In the genomic region with DNA sequence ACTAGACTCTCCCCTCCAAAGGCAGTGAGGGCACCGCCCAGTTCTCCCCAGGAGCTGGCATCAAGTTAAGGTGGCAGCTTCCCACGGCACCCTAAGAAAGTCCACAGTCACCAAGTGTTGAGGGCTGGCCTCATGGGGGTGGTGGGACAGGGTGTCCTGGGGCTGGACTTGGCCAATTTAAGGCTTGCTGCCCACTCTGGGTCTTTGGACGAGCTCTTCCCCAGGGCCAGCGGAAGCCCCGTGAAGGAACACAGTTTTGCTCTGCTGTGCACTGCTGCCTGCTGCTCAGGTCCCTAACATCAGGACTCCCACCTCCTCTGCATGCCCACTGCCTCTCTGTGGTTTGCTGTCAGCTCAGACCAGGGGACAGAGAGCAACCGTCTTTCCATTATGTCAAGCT, we compare ENCODE assay signal across 31 cellular contexts. TPM values are rescaled to one million over a fixed set of nuclear protein-coding genes. Genes with fewer than 3 reads are reported as not detected.
"Had no signal": no experiment of that assay in that cellular context is flagged by ENCODE, and none has a peak within 500 bp of the region (broad histone marks: within the 10 kb centered on the region; RNA-seq: fewer than 3 reads in every experiment).

No MANE protein-coding gene starts in this region.

- H3K79me2 ChIP-seq: hepatocyte, parathyroid adenoma had no signal

- H3K4me1 ChIP-seq: colonic mucosa, foreskin keratinocyte, gastroesophageal sphincter, lower lobe of right lung, parathyroid adenoma, stomach had no signal

- H3K9ac ChIP-seq: parathyroid adenoma had no signal

- H3K36me3 Mint-ChIP-seq: natural killer cell; stimulated activated effector memory CD8-positive, alpha-beta T cell treated with anti-CD3 and anti-CD28 coated beads, Interleukin-12 subunit alpha, Interleukin-12 subunit beta, amount 100 ng/mL, for 72 hours had no signal

- H3K36me3 ChIP-seq: colonic mucosa, esophagus muscularis mucosa, gastroesophageal sphincter, heart left ventricle, left ventricle myocardium inferior, lower lobe of right lung, stomach, thyroid gland had no signal

- H3K27ac Mint-ChIP-seq: dendritic cell treated with granulocyte-macrophage colony-stimulating factor and Interleukin-4, amounts not matched to agents 40 ng/mL and 50 ng/mL, for 4 days; endodermal cell; natural killer cell; stimulated activated effector memory CD8-positive, alpha-beta T cell treated with anti-CD3 and anti-CD28 coated beads, Interleukin-12 subunit alpha, Interleukin-12 subunit beta, amount 100 ng/mL, for 72 hours had no signal

- H3K9me3 Mint-ChIP-seq: dendritic cell treated with granulocyte-macrophage colony-stimulating factor and Interleukin-4, amounts not matched to agents 40 ng/mL and 50 ng/mL, for 4 days; endodermal cell; natural killer cell; neural crest cell; stimulated activated effector memory CD8-positive, alpha-beta T cell treated with anti-CD3 and anti-CD28 coated beads, Interleukin-12 subunit alpha, Interleukin-12 subunit beta, amount 100 ng/mL, for 72 hours had no signal

- H3K27me3 ChIP-seq: colonic mucosa, esophagus muscularis mucosa, foreskin keratinocyte, gastroesophageal sphincter, heart left ventricle, hepatocyte, thyroid gland had no signal

- ATAC-seq: foreskin keratinocyte; gastroesophageal sphincter; lower lobe of right lung; natural killer cell; sciatic nerve; stimulated activated effector memory CD8-positive, alpha-beta T cell treated with anti-CD3 and anti-CD28 coated beads, Interleukin-12 subunit alpha, Interleukin-12 subunit beta, amount 100 ng/mL, for 72 hours had no signal

- H3K27me3 Mint-ChIP-seq: dendritic cell treated with granulocyte-macrophage colony-stimulating factor and Interleukin-4, amounts not matched to agents 40 ng/mL and 50 ng/mL, for 4 days had no signal

- H3K4me3 Mint-ChIP-seq: dendritic cell treated with granulocyte-macrophage colony-stimulating factor and Interleukin-4, amounts not matched to agents 40 ng/mL and 50 ng/mL, for 4 days; endodermal cell; natural killer cell; neural crest cell; stimulated activated effector memory CD8-positive, alpha-beta T cell treated with anti-CD3 and anti-CD28 coated beads, Interleukin-12 subunit alpha, Interleukin-12 subunit beta, amount 100 ng/mL, for 72 hours had no signal

- DNase-seq: colonic mucosa; effector CD8-positive, alpha-beta T cell; endodermal cell; foreskin keratinocyte; heart left ventricle; left ventricle myocardium inferior; lower lobe of right lung; natural killer cell; stimulated activated CD4-positive, alpha-beta T cell treated with anti-CD3 and anti-CD28 coated beads, Interleukin-12 subunit alpha, Interleukin-12 subunit beta, amount 100 ng/mL, for 4 hours; stimulated activated CD4-positive, alpha-beta T cell treated with anti-CD3 and anti-CD28 coated beads, Interleukin-1b, Interleukin-23, amount 100 ng/mL, for 48 hours; stimulated activated CD4-positive, alpha-beta T cell treated with anti-CD3 and anti-CD28 coated beads, Interleukin-4, amount 100 ng/mL, for 1 hour; stimulated activated naive CD4-positive, alpha-beta T cell treated with Interleukin-2 at 50 U/mL for 16 hours; stomach; trophoblast cell had no signal

- H3K4me3 ChIP-seq: colonic mucosa, esophagus muscularis mucosa, gastroesophageal sphincter, heart left ventricle, hepatocyte, left ventricle myocardium inferior, lower lobe of right lung, smooth muscle cell, stomach, thyroid gland had no signal

- H3K4me1 Mint-ChIP-seq: natural killer cell; stimulated activated effector memory CD8-positive, alpha-beta T cell treated with anti-CD3 and anti-CD28 coated beads, Interleukin-12 subunit alpha, Interleukin-12 subunit beta, amount 100 ng/mL, for 72 hours had no signal

- H3K4me2 ChIP-seq: hepatocyte, smooth muscle cell had no signal

- H2AFZ ChIP-seq: hepatocyte, parathyroid adenoma had no signal

- H3K9me3 ChIP-seq: colonic mucosa, lower lobe of right lung, thyroid gland had no signal

RNA-seq across cellular contexts. Expression of gene TMEM72, which starts 57.3 kb away (rescaled TPM):
- total RNA-seq: chondrocyte, endodermal cell, esophagus muscularis mucosa, fibroblast of lung, foreskin keratinocyte, left ventricle myocardium inferior, lower lobe of right lung, mononuclear cell, natural killer cell, neural crest cell, osteoblast, sciatic nerve, smooth muscle cell, subcutaneous adipose tissue, temporal lobe, thyroid gland, urinary bladder had no signal
